ENCODE assay signal across 12 cellular contexts in the genomic region with DNA sequence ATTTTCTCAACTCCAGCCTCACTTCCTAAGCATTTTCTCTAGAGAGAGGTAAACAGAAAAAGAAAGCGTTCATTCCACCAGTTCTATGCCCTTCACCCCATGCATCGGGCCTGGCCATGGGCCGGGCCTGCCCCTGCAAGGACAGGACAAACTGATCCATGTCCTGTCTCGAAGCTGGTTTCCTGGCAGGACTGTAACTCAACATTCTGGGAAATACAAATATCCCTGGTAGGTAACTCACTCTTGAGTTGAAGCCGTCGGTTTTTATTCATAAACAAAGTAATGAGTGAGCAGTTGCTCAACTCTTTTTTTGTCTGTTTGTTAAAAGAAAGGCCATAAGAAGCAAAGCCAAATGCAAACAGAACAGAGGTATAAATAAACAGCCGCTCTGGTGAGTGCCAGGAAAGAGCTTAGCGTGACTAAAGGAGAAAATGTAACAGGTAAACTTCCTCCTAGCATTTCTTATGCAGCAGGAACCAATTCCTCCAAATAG.
DNase-seq lines count a peak whose midpoint lies in the region; TF ChIP-seq lines count a peak whose summit lies in the region.
"Had no signal": no experiment of that assay in that cellular context is flagged by ENCODE, and none has a peak within 500 bp of the region (broad histone marks: within the 10 kb centered on the region; RNA-seq: fewer than 3 reads in every experiment).

No MANE protein-coding gene starts in this region.

- intact Hi-C loops in vagina (cut with DNase I), result no loop called here

- POLR2A ChIA-PET in HEK293 (lab: Yijun Ruan, JAX), result no interaction called here

- H3K4me3 ChIP-seq in HEK293 (ENCODE audit: low read depth, low read length), result no peak overlapping the region
- no peak overlapping the region for H3K4me3 ChIP-seq in epithelial cell of esophagus (ENCODE audit: low read length)
- no peak overlapping the region for H3K4me3 ChIP-seq in vagina
- H3K4me3 ChIP-seq: thoracic aorta had no signal

- TF ChIP-seq POLR2A in vagina (IDR thresholded peaks at IDR 0.05), result no peak

- H3K4me1 ChIP-seq in HEK293 (ENCODE audit: control insufficient read depth, insufficient read depth, low read length), result peaks cover 18% of the 10 kb centered on the region
- peaks cover 6% of the 10 kb centered on the region for H3K4me1 ChIP-seq in vagina

- H3K27me3 ChIP-seq in vagina, result no peaks in the 10 kb centered on the region

- DNase-seq in NCI-H526 treated with DMSO at 0.1 percent for 48 hours (lab: John Stamatoyannopoulos, UW) (peak; percentile 46), epithelial cell of esophagus (ENCODE audit: low read depth) (peak; percentile 71), renal cortical epithelial cell (ENCODE audit: low read depth) (peak; percentile 48), NCI-H446 (lab: John Stamatoyannopoulos, UW) (no peak), vagina (ENCODE audit: extremely low spot score in 2 of 2) (no peak)
- no peak for DNase-seq in stimulated activated CD4-positive, alpha-beta T cell treated with anti-CD3 and anti-CD28 coated beads, Interleukin-12 subunit alpha, Interleukin-12 subunit beta, amount 100 ng/mL, for 4 hours
- DNase-seq: activated CD8-positive, alpha-beta memory T cell treated with anti-CD3 and anti-CD28 coated beads, Interleukin-2, amount 50 U/mL, for 4 hours; activated naive CD8-positive, alpha-beta T cell treated with anti-CD3 and anti-CD28 coated beads, Interleukin-2, amount 10 ng/mL, durations not matched to agents 7 days and 5 days; NCI-H446 treated with DMSO at 0.1 percent for 48 hours had no signal

- H3K27ac ChIP-seq in HEK293 (ENCODE audit: extremely low read depth, low read depth, low read length), result no peak overlapping the region
- H3K27ac ChIP-seq in vagina, result no peak overlapping the region
- H3K27ac ChIP-seq: KMS-11, thoracic aorta had no signal

- no peak for TF ChIP-seq CTCF in HEK293 (tag by site-specific recombination; IDR thresholded peaks at IDR 0.05)
- TF ChIP-seq CTCF in epithelial cell of esophagus (IDR thresholded peaks at IDR 0.05; ENCODE audit: insufficient read depth, low read depth, low read length, missing control alignments), result no peak
- TF ChIP-seq CTCF in vagina (IDR thresholded peaks at IDR 0.05), result no peak

- H3K9me3 ChIP-seq in HEK293 (ENCODE audit: control insufficient read depth, insufficient read depth, low read depth, low read length) (no peaks in the 10 kb centered on the region), vagina (no peaks in the 10 kb centered on the region)
- H3K9me3 ChIP-seq: thoracic aorta had no signal

- H3K36me3 ChIP-seq in HEK293 (ENCODE audit: control insufficient read depth in 2 of 2, insufficient read depth in 1 of 2, low read length in 2 of 2), result no peaks in the 10 kb centered on the region
- H3K36me3 ChIP-seq in vagina, result no peaks in the 10 kb centered on the region
- H3K36me3 ChIP-seq: thoracic aorta had no signal

- CTCF ChIA-PET in HEK293 (lab: Yijun Ruan, JAX), result interaction anchor here (0.9 kb wide), 1 partner anchor 21 kb away, joined by 3 read pairs; no protein-coding TSS in a partner anchor

TF ChIP-seq in HEK293, 187 proteins besides CTCF, POLR2A, EP300 and RAD21:
- TF ChIP-seq SCRT2 (tag by site-specific recombination; IDR thresholded peaks at IDR 0.05) (0 out of 2 replicates have a peak, but pooled peaks have one; percentile 18), ZNF146 (tag by site-specific recombination; IDR thresholded peaks at IDR 0.05) (no peak)

Comparison
In these comparisons a context has a peak if more than half of its experiments do, and no peak if none do; other contexts are left out.
1. DNase-seq: peak in NCI-H526 treated with DMSO at 0.1 percent for 48 hours (single experiment), epithelial cell of esophagus (single experiment) and renal cortical epithelial cell (single experiment); none in NCI-H446 (0 of 2), stimulated activated CD4-positive, alpha-beta T cell treated with anti-CD3 and anti-CD28 coated beads, Interleukin-12 subunit alpha, Interleukin-12 subunit beta, amount 100 ng/mL, for 4 hours (single experiment) and vagina (0 of 2).